ENCODE assay signal across 8 cellular contexts in the genomic region with DNA sequence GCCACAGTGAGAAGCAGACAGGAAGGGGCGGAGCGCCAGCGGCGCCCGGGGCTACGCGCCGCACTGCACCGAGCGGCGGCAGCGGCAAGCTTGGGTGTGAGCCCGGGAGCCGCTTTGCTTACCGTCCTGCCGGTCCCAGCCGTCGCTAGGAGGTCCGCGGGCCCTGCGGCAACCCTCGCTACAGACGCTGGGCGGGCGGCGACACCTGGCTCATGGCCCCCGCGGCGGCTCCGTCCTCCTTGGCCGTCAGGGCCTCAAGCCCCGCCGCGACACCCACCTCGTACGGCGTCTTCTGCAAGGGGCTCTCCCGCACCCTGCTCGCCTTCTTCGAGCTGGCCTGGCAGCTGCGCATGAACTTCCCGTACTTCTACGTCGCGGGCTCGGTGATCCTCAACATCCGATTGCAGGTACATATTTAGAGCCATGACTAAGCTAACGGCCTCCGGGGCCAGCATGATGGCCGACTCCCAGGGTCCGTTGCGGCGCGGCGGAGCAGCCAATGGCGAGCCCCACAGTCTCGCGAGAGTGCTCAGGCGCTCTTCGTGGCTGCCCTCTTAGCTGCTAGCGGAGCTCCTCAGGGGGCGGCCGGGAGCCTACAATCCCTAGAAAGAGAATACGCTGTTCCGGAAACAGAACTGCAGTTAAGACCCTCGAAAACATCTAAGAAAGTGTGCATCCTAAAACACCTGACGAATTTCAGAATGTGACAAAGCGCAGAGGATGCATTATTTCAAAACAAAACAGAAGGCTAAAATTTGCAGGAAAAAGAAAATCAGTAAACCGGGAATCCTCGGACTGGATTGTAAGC. TPM values are rescaled to one million over a fixed set of nuclear protein-coding genes. Genes with fewer than 3 reads are reported as not detected.
DNase-seq lines count a peak whose midpoint lies in the region; ATAC-seq, FAIRE-seq and TF ChIP-seq lines count a peak whose summit lies in the region.

A gene (plus strand): TSS at position 50 of the 808 bp plus-strand sequence. CDS start 163 bp downstream, at position 213.

- H3K27ac Mint-ChIP-seq in CD4-positive, alpha-beta T cell: peak within 1 kb of the TSS; percentile 96
- peak within 1 kb of the TSS; percentile 99 for H3K27ac Mint-ChIP-seq in activated CD4-positive, alpha-beta memory T cell treated with anti-CD3 and anti-CD28 coated beads for 36 hours

- H3K9me3 ChIP-seq in CD4-positive, alpha-beta T cell (ENCODE audit: control insufficient read depth, low read length): no peaks in the 10 kb centered on the region
- H3K9me3 ChIP-seq in HepG2 (ENCODE audit: low read length): no peaks in the 10 kb centered on the region

- TF ChIP-seq EP300 in HepG2 (IDR thresholded peaks at IDR 0.05; ENCODE audit: low read depth in 2 of 2, low read length in 2 of 2) (no peak; a peak in 1 of 4 replicates), HepG2 (CRISPR knock-in tag; IDR thresholded peaks at IDR 0.05; ENCODE audit: borderline replicate concordance) (0 out of 2 replicates have a peak, but pooled peaks have one; percentile 19)

- ATAC-seq in CD4-positive, alpha-beta T cell (ENCODE audit: poor library complexity): peak; percentile 91
- ATAC-seq in GM19452 (IDR thresholded peaks at IDR 0.05; ENCODE audit: unreplicated experiment) (peak; percentile 97), HG03575 (IDR thresholded peaks at IDR 0.05; ENCODE audit: extremely low read depth, insufficient number of reproducible peaks, low FRiP score, unreplicated experiment) (peak; percentile 67), HepG2 (peak; percentile 100)

- no TSS peak for BruUV-seq in HepG2 (replicated peaks; lab: Mats Ljungman, UMichigan)

- H3K4me1 Mint-ChIP-seq in CD4-positive, alpha-beta T cell (ENCODE audit: low read depth): peaks cover 75% of the 10 kb centered on the region
- peaks cover 42% of the 10 kb centered on the region for H3K4me1 Mint-ChIP-seq in activated CD4-positive, alpha-beta memory T cell treated with anti-CD3 and anti-CD28 coated beads for 36 hours (ENCODE audit: low read depth)

- H3K9ac ChIP-seq in HepG2 (ENCODE audit: insufficient read depth, low read depth, low read length): peak within 1 kb of the TSS; percentile 98

- CTCF ChIA-PET in CD4-positive, alpha-beta T cell (lab: Charles Lee): interaction anchor here (1.1 kb wide), 1 partner anchor 936 kb away, joined by 3 read pairs; no protein-coding TSS in a partner anchor
- CTCF ChIA-PET in activated CD4-positive, alpha-beta memory T cell treated with anti-CD3 and anti-CD28 coated beads for 36 hours (lab: Charles Lee): interaction anchor here (0.7 to 2.6 kb wide), 8 partner anchors 10 to 984 kb away, joined by 3 to 10 read pairs (median 3); no protein-coding TSS in a partner anchor
- CTCF ChIA-PET in HepG2 (lab: Yijun Ruan, JAX; ENCODE audit: low intra/inter-chr PET ratio, low total read pairs): no interaction called here

- WGBS in HepG2 (ENCODE audit: low lambda C conversion rate): 0% methylated on average over 12 of the region's 70 CpGs

- H3K27me3 ChIP-seq in CD4-positive, alpha-beta T cell (ENCODE audit: control insufficient read depth, insufficient read depth, low read length): no peaks in the 10 kb centered on the region
- H3K27me3 ChIP-seq in HepG2 (ENCODE audit: control insufficient read depth in 1 of 2, insufficient read depth in 2 of 2, low read length in 2 of 2): no peaks in the 10 kb centered on the region; a peak in 1 of 5 replicates

- peak; percentile 23 for FAIRE-seq in HepG2 (lab: Jason Lieb, UNC)

- peaks cover 64% of the 10 kb centered on the region for H3K79me2 ChIP-seq in HepG2 (ENCODE audit: insufficient read depth, low read length)

- peak; percentile 78 to 87 (median 83) for DNase-seq in CD4-positive, alpha-beta T cell
- DNase-seq in NCI-H82 (lab: John Stamatoyannopoulos, UW) (peak; percentile 98), dermis microvascular lymphatic vessel endothelial cell (ENCODE audit: low read depth in 2 of 2) (peak; percentile 87 to 97), HepG2 (ENCODE audit: low spot score) (peak; percentile 89)
- peak; percentile 93 for DNase-seq in activated CD4-positive, alpha-beta memory T cell treated with anti-CD3 and anti-CD28 coated beads for 36 hours
- peak; percentile 80 for DNase-seq in stimulated activated CD4-positive, alpha-beta T cell treated with anti-CD3 and anti-CD28 coated beads, Interleukin-2, amount 100 ng/mL, for 48 hours

- H3K27me3 Mint-ChIP-seq in CD4-positive, alpha-beta T cell: no peaks in the 10 kb centered on the region
- no peaks in the 10 kb centered on the region for H3K27me3 Mint-ChIP-seq in activated CD4-positive, alpha-beta memory T cell treated with anti-CD3 and anti-CD28 coated beads for 36 hours

- peak within 1 kb of the TSS; percentile 82 for H3K27ac ChIP-seq in CD4-positive, alpha-beta T cell (ENCODE audit: low read depth, low read length)
- H3K27ac ChIP-seq in HepG2 (ENCODE audit: extremely low read length, insufficient read depth, low read length): peak within 1 kb of the TSS; percentile 95

- H3K4me3 Mint-ChIP-seq in CD4-positive, alpha-beta T cell: peak within 1 kb of the TSS; percentile 99
- H3K4me3 Mint-ChIP-seq in activated CD4-positive, alpha-beta memory T cell treated with anti-CD3 and anti-CD28 coated beads for 36 hours: peak within 1 kb of the TSS; percentile 96

- TF ChIP-seq RAD21 in HepG2 (CRISPR knock-in tag; IDR thresholded peaks at IDR 0.05): peak; percentile 54

- intact Hi-C loops in CD4-positive, alpha-beta T cell (cut with DNase I, micrococcal nuclease): loop anchor here (5.0 to 10.0 kb wide), 4 partner anchors 214 to 1833 kb away; a partner anchor contains a TSS
- intact Hi-C loops in activated CD4-positive, alpha-beta memory T cell treated with anti-CD3 and anti-CD28 coated beads for 36 hours (cut with micrococcal nuclease): loop anchor here (1.0 to 5.0 kb wide), 5 partner anchors 189 to 958 kb away; a partner anchor contains a TSS
- intact Hi-C loops in HepG2 (cut with micrococcal nuclease; ENCODE audit: unreplicated experiment): no loop called here

- peaks cover 3% of the 10 kb centered on the region in 2 experiments; a peak in 4 of 5 replicates for H3K36me3 ChIP-seq in HepG2 (replicated peaks in 1 of 2; ENCODE audit: control insufficient read depth in 1 of 2, insufficient read depth in 2 of 2, low read length in 2 of 2)

- TF ChIP-seq CTCF in CD4-positive, alpha-beta T cell (IDR thresholded peaks at IDR 0.05): peak; percentile 12
- peak; percentile 27 for TF ChIP-seq CTCF in HepG2 (CRISPR knock-in tag; IDR thresholded peaks at IDR 0.05)

- in situ Hi-C loops in HepG2 (cut with HindIII; ENCODE audit: extremely low pct_ligation_motif_present, low pct_unique_long_range_greater_than_20kb): no loop called here

- H3K36me3 Mint-ChIP-seq in CD4-positive, alpha-beta T cell (ENCODE audit: low read depth): peaks cover 82% of the 10 kb centered on the region
- H3K36me3 Mint-ChIP-seq in activated CD4-positive, alpha-beta memory T cell treated with anti-CD3 and anti-CD28 coated beads for 36 hours: peaks cover 23% of the 10 kb centered on the region

- POLR2A ChIA-PET in CD4-positive, alpha-beta T cell (lab: Charles Lee): interaction anchor here (0.6 to 2.9 kb wide), 28 partner anchors 8 to 1637 kb away, joined by 3 to 43 read pairs (median 4); a partner anchor contains a TSS
- POLR2A ChIA-PET in activated CD4-positive, alpha-beta memory T cell treated with anti-CD3 and anti-CD28 coated beads for 36 hours (lab: Charles Lee): interaction anchor here (0.8 to 1.3 kb wide), 5 partner anchors 16 to 558 kb away, joined by 3 to 4 read pairs (median 3); a partner anchor contains a TSS
- POLR2A ChIA-PET in HepG2 (lab: Yijun Ruan, JAX): interaction anchor here (0.6 to 2.1 kb wide), 27 partner anchors 9 to 959 kb away, joined by 3 to 11 read pairs (median 4); a partner anchor contains a TSS

- peaks cover 22% of the 10 kb centered on the region for H4K20me1 ChIP-seq in HepG2 (ENCODE audit: insufficient read depth, low read length)

- peak within 1 kb of the TSS; percentile 84 to 94 (median 84) for H3K4me3 ChIP-seq in HepG2 (replicated peaks in 1 of 3; ENCODE audit: insufficient read depth in 1 of 3, low read depth in 2 of 3, low read length in 3 of 3)

- H3K4me2 ChIP-seq in HepG2 (ENCODE audit: low read depth, low read length): peak within 1 kb of the TSS; percentile 75

- H2AFZ ChIP-seq in HepG2 (ENCODE audit: low read length): peak within 1 kb of the TSS; percentile 46

- peaks cover 48% of the 10 kb centered on the region for H3K4me1 ChIP-seq in HepG2 (ENCODE audit: insufficient read depth, low read length)

- peak; percentile 80 to 95 for TF ChIP-seq POLR2A in HepG2 (IDR thresholded peaks at IDR 0.05; ENCODE audit: insufficient read depth in 1 of 2, low read depth in 2 of 2, low read length in 2 of 2)

- H3K9me3 Mint-ChIP-seq in CD4-positive, alpha-beta T cell: no peaks in the 10 kb centered on the region
- no peaks in the 10 kb centered on the region for H3K9me3 Mint-ChIP-seq in activated CD4-positive, alpha-beta memory T cell treated with anti-CD3 and anti-CD28 coated beads for 36 hours

RNA-seq across cellular contexts. Expression of the gene that starts here (rescaled TPM):
- total RNA-seq in CD4-positive, alpha-beta T cell: 1 to 10 TPM; 9.0 to 9.6 TPM
- total RNA-seq in activated CD4-positive, alpha-beta memory T cell treated with anti-CD3 and anti-CD28 coated beads for 36 hours: 1 to 10 TPM; 5.9 to 6.5 TPM
- 3.2 and 4.2 TPM in 2 replicates for total RNA-seq in dermis microvascular lymphatic vessel endothelial cell
- 11.8 and 12.5 TPM in 2 replicates for total RNA-seq in HepG2 (2016; rRNA removed; fragmentation: Illumina TruSeq; extraction: Trizol)
- 7.0 and 8.8 TPM in 2 replicates for total RNA-seq in HepG2 (2016; cell fraction: cytosol; rRNA removed; fragmentation: Illumina TruSeq; extraction: Trizol; ENCODE audit: low read depth)
- 10.5 and 11.6 TPM in 2 replicates for total RNA-seq in HepG2 (2016; cell fraction: insoluble cytoplasmic fraction; rRNA removed; fragmentation: Illumina TruSeq; extraction: Trizol)
- total RNA-seq in HepG2 (2016; cell fraction: membrane; rRNA removed; fragmentation: Illumina TruSeq; extraction: Trizol): 13.7 and 15.0 TPM in 2 replicates
- 8.7 and 9.8 TPM in 2 replicates for total RNA-seq in HepG2 (2016; cell fraction: nucleus; rRNA removed; fragmentation: Illumina TruSeq; extraction: Trizol)
- polyA plus RNA-seq in HepG2 (2011; rRNA removed): 3.7 and 4.2 TPM in 2 replicates
- polyA plus RNA-seq in HepG2 (2011; cell fraction: cytosol; rRNA removed): 4.1 and 4.2 TPM in 2 replicates
- polyA plus RNA-seq in HepG2 (2011; cell fraction: nucleus; rRNA removed): 2.9 and 3.3 TPM in 2 replicates
- 7.2 and 9.0 TPM in 2 replicates for polyA plus RNA-seq in HepG2 (2012)
- polyA plus RNA-seq in HepG2 (2016; cell fraction: cytosol; fragmentation: Illumina TruSeq; extraction: Trizol; ENCODE audit: low read depth): 10.0 and 13.7 TPM in 2 replicates
- 16.3 and 17.9 TPM in 2 replicates for polyA plus RNA-seq in HepG2 (2016; cell fraction: insoluble cytoplasmic fraction; fragmentation: Illumina TruSeq; extraction: Trizol; ENCODE audit: low read depth)
- 14.9 and 17.2 TPM in 2 replicates for polyA plus RNA-seq in HepG2 (2016; cell fraction: membrane; fragmentation: Illumina TruSeq; extraction: Trizol; ENCODE audit: low read depth)
- 10.1 and 11.1 TPM in 2 replicates for polyA plus RNA-seq in HepG2 (2016; cell fraction: nucleus; fragmentation: Illumina TruSeq; extraction: Trizol; ENCODE audit: insufficient read depth, low read depth)
- polyA minus RNA-seq in HepG2 (2011; rRNA and poly(A)+ RNA removed; ENCODE audit: low replicate concordance): 1.9 and 4.0 TPM in 2 replicates
- 3.1 and 3.5 TPM in 2 replicates for polyA minus RNA-seq in HepG2 (2011; cell fraction: cytosol; rRNA and poly(A)+ RNA removed)
- polyA minus RNA-seq in HepG2 (2011; cell fraction: nucleus; rRNA and poly(A)+ RNA removed): 8.2 and 9.3 TPM in 2 replicates

Comparison
In these comparisons a context has a peak if more than half of its experiments do, and no peak if none do; other contexts are left out.
1. Peak in every context shown above with its lines: DNase-seq, ATAC-seq, H3K4me3 ChIP-seq and H3K27ac ChIP-seq.